ENCODE assay signal across 28 cellular contexts in the genomic region with DNA sequence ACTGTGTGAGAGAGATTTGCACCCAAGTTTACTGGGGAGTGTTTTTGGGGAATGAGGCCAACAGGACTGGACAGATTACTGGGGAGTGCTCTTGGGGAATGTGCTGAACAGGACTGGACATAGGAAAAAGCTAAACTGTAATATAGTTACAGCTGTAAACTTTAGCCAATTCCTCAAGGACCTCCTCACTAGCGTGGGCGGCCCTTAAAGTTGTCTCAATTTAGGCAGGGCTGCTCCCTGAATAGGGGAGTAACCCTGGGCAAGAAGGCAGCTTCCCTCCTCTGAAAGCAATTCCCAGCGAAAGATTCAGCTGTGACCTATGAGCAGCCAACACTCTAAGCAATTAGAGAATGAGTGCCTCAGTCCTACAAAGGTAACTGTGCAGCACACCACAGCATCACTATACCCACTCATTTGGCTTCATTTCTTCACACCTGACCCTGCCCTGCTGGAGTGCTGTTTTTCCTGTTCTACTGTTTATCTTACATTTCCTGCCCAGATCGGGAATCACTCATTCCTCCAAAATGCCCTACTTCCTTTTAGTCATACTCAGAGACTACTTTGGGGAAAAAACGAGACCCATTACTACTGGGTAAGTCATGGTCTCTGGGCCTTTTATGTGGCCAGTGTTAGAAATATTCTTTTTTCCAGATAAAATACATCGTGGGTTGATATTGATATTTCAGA. TPM values are rescaled to one million over a fixed set of nuclear protein-coding genes. Genes with fewer than 3 reads are reported as not detected.
A peak's percentile ranks its signal among the peaks of the same experiment; 100 is the strongest.
DNase-seq lines count a peak whose midpoint lies in the region; ATAC-seq, FAIRE-seq and TF ChIP-seq lines count a peak whose summit lies in the region.
"Had no signal": no experiment of that assay in that cellular context is flagged by ENCODE, and none has a peak within 500 bp of the region (broad histone marks: within the 10 kb centered on the region; RNA-seq: fewer than 3 reads in every experiment).

No MANE protein-coding gene starts in this region.

- no peaks in the 10 kb centered on the region for H3K79me2 ChIP-seq in astrocyte (ENCODE audit: insufficient read depth, low read length)

- H3K27ac ChIP-seq in astrocyte (ENCODE audit: low read depth, low read length), result peak overlapping the region; percentile 6
- H3K27ac ChIP-seq in right cardiac atrium (ENCODE audit: low read length), result no peak overlapping the region
- H3K27ac ChIP-seq in testis, result no peak overlapping the region
- H3K27ac ChIP-seq: 22Rv1, psoas muscle, SJSA1, tibial artery, WERI-Rb-1 had no signal

- TF ChIP-seq CTCF in astrocyte (IDR thresholded peaks at IDR 0.05; ENCODE audit: insufficient read depth, low read depth, low read length) (no peak), testis (IDR thresholded peaks at IDR 0.05) (no peak)

- no peak for TF ChIP-seq POLR2A in testis (IDR thresholded peaks at IDR 0.05)

- H3K4me1 ChIP-seq in astrocyte (ENCODE audit: insufficient read depth, low read length) (peaks cover 5% of the 10 kb centered on the region), right cardiac atrium (ENCODE audit: control insufficient read depth, insufficient read depth, low read length) (no peaks in the 10 kb centered on the region), testis (no peaks in the 10 kb centered on the region)
- H3K4me1 ChIP-seq: BE2C, psoas muscle, SJSA1 had no signal

- no peak overlapping the region for H3K4me3 ChIP-seq in astrocyte (ENCODE audit: insufficient read depth, low read depth, low read length)
- H3K4me3 ChIP-seq in right cardiac atrium (ENCODE audit: low read length), result no peak overlapping the region
- no peak overlapping the region for H3K4me3 ChIP-seq in testis
- H3K4me3 ChIP-seq: psoas muscle, SJSA1, tibial artery had no signal

- H3K27me3 ChIP-seq in astrocyte (ENCODE audit: insufficient read depth, low read length) (no peaks in the 10 kb centered on the region), right cardiac atrium (ENCODE audit: control insufficient read depth, insufficient read depth) (no peaks in the 10 kb centered on the region), testis (no peaks in the 10 kb centered on the region)
- H3K27me3 ChIP-seq: SJSA1, tibial artery had no signal

- no peaks in the 10 kb centered on the region for H3K36me3 Mint-ChIP-seq in astrocyte (ENCODE audit: low read depth, unreplicated experiment)

- intact Hi-C loops in right cardiac atrium (cut with DNase I), result no loop called here
- intact Hi-C loops in testis (cut with DNase I; ENCODE audit: low total_unique reads), result no loop called here

- DNase-seq in DMS53 (lab: John Stamatoyannopoulos, UW) (peak; percentile 3), DMS53 treated with DMSO at 0.1 percent for 48 hours (lab: John Stamatoyannopoulos, UW; ENCODE audit: unreplicated experiment) (no peak), astrocyte (ENCODE audit: low read depth) (no peak), right cardiac atrium (peak in 2 of 3 donors; percentile 18 to 51), testis (peak; percentile 16), activated gamma-delta T cell treated with Interleukin-2 at 50 U/mL for 16 hours (no peak)
- no peak for DNase-seq in stimulated activated CD4-positive, alpha-beta T cell treated with anti-CD3 and anti-CD28 coated beads, Interleukin-2, amount 100 ng/mL, for 48 hours
- DNase-seq in activated CD4-positive, CD25-positive, alpha-beta regulatory T cell treated with anti-CD3 and anti-CD28 coated beads, Interleukin-2, amount 50 U/mL, for 72 hours, result no peak
- DNase-seq: activated CD4-positive, alpha-beta T cell treated with anti-CD3 and anti-CD28 coated beads, Interleukin-2, amount 50 U/mL, for 4 hours; activated effector memory CD4-positive, alpha-beta T cell treated with anti-CD3 and anti-CD28 coated beads, Interleukin-2, amount 50 U/mL, for 16 hours; amygdala; BE2C; effector CD8-positive, alpha-beta T cell; Kasumi-1; left cardiac atrium; NCI-H1105 treated with DMSO at 0.1 percent for 48 hours; NCI-H2107; NCI-H526; psoas muscle; tibial artery; WERI-Rb-1 had no signal

- H4K20me1 ChIP-seq in astrocyte (ENCODE audit: insufficient read depth, low read length), result no peaks in the 10 kb centered on the region

- H3K4me3 Mint-ChIP-seq in astrocyte (ENCODE audit: unreplicated experiment), result no peak overlapping the region
- H3K4me3 Mint-ChIP-seq: T-helper 1 cell treated with Interleukin-12 subunit alpha and Interleukin-12 subunit beta and Interleukin-4 antibody, amounts not matched to agents 30 μg/mL and 1 μg/mL, for 36 hours had no signal

- no peaks in the 10 kb centered on the region for H3K27me3 Mint-ChIP-seq in astrocyte (ENCODE audit: low read depth, unreplicated experiment)

- H2AFZ ChIP-seq in astrocyte (ENCODE audit: low read depth, low read length), result peak overlapping the region; percentile 33

- peaks cover 23% of the 10 kb centered on the region for H3K4me1 Mint-ChIP-seq in astrocyte (ENCODE audit: low read depth, unreplicated experiment)

- ATAC-seq in right cardiac atrium, result peak; percentile 36 to 77
- ATAC-seq: psoas muscle had no signal

- no peaks in the 10 kb centered on the region for H3K9me3 Mint-ChIP-seq in astrocyte (ENCODE audit: unreplicated experiment)
- H3K9me3 Mint-ChIP-seq: T-helper 1 cell treated with Interleukin-12 subunit alpha and Interleukin-12 subunit beta and Interleukin-4 antibody, amounts not matched to agents 30 μg/mL and 1 μg/mL, for 36 hours had no signal

- H3K36me3 ChIP-seq in astrocyte (ENCODE audit: insufficient read depth, low read length) (no peaks in the 10 kb centered on the region), testis (ENCODE audit: low read depth, missing control alignments) (no peaks in the 10 kb centered on the region)
- H3K36me3 ChIP-seq: BE2C, SJSA1, tibial artery, WERI-Rb-1 had no signal

- H3K9ac ChIP-seq in astrocyte (ENCODE audit: low read length), result no peak overlapping the region

- no peak overlapping the region for H3K27ac Mint-ChIP-seq in astrocyte (ENCODE audit: unreplicated experiment)
- H3K27ac Mint-ChIP-seq: T-helper 1 cell treated with Interleukin-12 subunit alpha and Interleukin-12 subunit beta and Interleukin-4 antibody, amounts not matched to agents 30 μg/mL and 1 μg/mL, for 36 hours had no signal

- H3K4me2 ChIP-seq in astrocyte (ENCODE audit: low read length), result peak overlapping the region; percentile 39

- no peak for FAIRE-seq in astrocyte (lab: Jason Lieb, UNC)
- FAIRE-seq: HTR-8/SVneo had no signal

- H3K9me3 ChIP-seq in astrocyte (ENCODE audit: insufficient read depth, low read depth, low read length) (no peaks in the 10 kb centered on the region), right cardiac atrium (ENCODE audit: control insufficient read depth, low read length) (no peaks in the 10 kb centered on the region), testis (no peaks in the 10 kb centered on the region)
- H3K9me3 ChIP-seq: BE2C, psoas muscle, SJSA1, tibial artery had no signal

- 52% methylated on average over 6 of the region's 6 CpGs for WGBS in right cardiac atrium
- 37 to 44% methylated on average over 6 of the region's 6 CpGs for WGBS in testis, 2 donors

RNA-seq across cellular contexts. Expression of a gene that starts 41.3 kb away (rescaled TPM):
- total RNA-seq in astrocyte (not detected in 2 replicates), right cardiac atrium (not detected), testis (10 to 100 TPM; 12.5 to 21.4 TPM)
- polyA plus RNA-seq in right cardiac atrium (not detected), testis (ENCODE audit: insufficient read depth, low read depth, low replicate concordance) (39.8 TPM)
- total RNA-seq: cerebellum, G401, left cardiac atrium, psoas muscle, SJSA1 had no signal
- polyA plus RNA-seq: neural cell had no signal

Comparison
In these comparisons a context has a peak if more than half of its experiments do, and no peak if none do; other contexts are left out.
1. DNase-seq: peak in DMS53 (single experiment), right cardiac atrium (2 of 3) and testis (single experiment); none in DMS53 treated with DMSO at 0.1 percent for 48 hours (single experiment), astrocyte (single experiment), stimulated activated CD4-positive, alpha-beta T cell treated with anti-CD3 and anti-CD28 coated beads, Interleukin-2, amount 100 ng/mL, for 48 hours (0 of 2), activated CD4-positive, CD25-positive, alpha-beta regulatory T cell treated with anti-CD3 and anti-CD28 coated beads, Interleukin-2, amount 50 U/mL, for 72 hours (single experiment) and activated gamma-delta T cell treated with Interleukin-2 at 50 U/mL for 16 hours (single experiment).
2. RNA of a gene that starts 41.3 kb away (total RNA-seq): 12.5 to 21.4 TPM in testis; not detected in astrocyte and not detected in right cardiac atrium; every median in the first group is over 10 times any median in the second.